Comparison of ENCODE assay signal across 14 cellular contexts in genomic region chr2:237057893-237058300, GRCh38. TPM values are rescaled to one million over a fixed set of nuclear protein-coding genes. Genes with fewer than 3 reads are reported as not detected.
DNase-seq lines count a peak whose midpoint lies in the region; ATAC-seq and TF ChIP-seq lines count a peak whose summit lies in the region.
"Had no signal": no experiment of that assay in that cellular context is flagged by ENCODE, and none has a peak within 500 bp of the region (broad histone marks: within the 10 kb centered on the region; RNA-seq: fewer than 3 reads in every experiment).

No MANE protein-coding gene starts in this region.

- intact Hi-C loops in prostate gland (cut with DNase I) = no loop called here

- H3K9me3 ChIP-seq in MM.1S (replicated peaks; ENCODE audit: insufficient read depth, low read length) (no peaks in the 10 kb centered on the region), prostate gland (no peaks in the 10 kb centered on the region)
- H3K9me3 ChIP-seq: BLaER1 had no signal

- peak overlapping the region; percentile 52; the same call in 1 of the 2 replicates for H3K4me3 ChIP-seq in MM.1S (ENCODE audit: low read length)
- no peak overlapping the region for H3K4me3 ChIP-seq in prostate gland
- H3K4me3 ChIP-seq: BLaER1, lung had no signal

- no peaks in the 10 kb centered on the region for H3K27me3 ChIP-seq in MM.1S (replicated peaks; ENCODE audit: insufficient read depth, low read length)
- H3K27me3 ChIP-seq in prostate gland (replicated peaks; ENCODE audit: insufficient read depth) = no peaks in the 10 kb centered on the region
- H3K27me3 ChIP-seq: BLaER1 had no signal

- 89% methylated on average over 5 of the region's 5 CpGs for WGBS in prostate gland

- H3K4me2 ChIP-seq in MM.1S (ENCODE audit: low read depth, low read length) = peak overlapping the region; percentile 93
- H3K4me2 ChIP-seq: BLaER1 had no signal

- peak; percentile 50 for TF ChIP-seq POLR2A in GM15510 (IDR thresholded peaks at IDR 0.05; ENCODE audit: borderline replicate concordance, extremely low read depth, insufficient read length)
- no peak for TF ChIP-seq POLR2A in prostate gland (IDR thresholded peaks at IDR 0.05)

- TF ChIP-seq CTCF in MM.1S (IDR thresholded peaks at IDR 0.05; ENCODE audit: low read length) = no peak
- TF ChIP-seq CTCF in prostate gland (IDR thresholded peaks at IDR 0.05) = no peak

- 0 out of 2 replicates have a peak overlapping the region, but pooled peaks have one; percentile 27 for H2AFZ ChIP-seq in MM.1S (ENCODE audit: low read length)

- ATAC-seq in GM19467 (IDR thresholded peaks at IDR 0.05; ENCODE audit: unreplicated experiment) = peak; percentile 72
- ATAC-seq in HG02970 (IDR thresholded peaks at IDR 0.05; ENCODE audit: low FRiP score, unreplicated experiment) = peak; percentile 61
- ATAC-seq: right cardiac atrium had no signal

- H4K20me1 ChIP-seq in MM.1S (ENCODE audit: insufficient read depth, low read length) = no peaks in the 10 kb centered on the region
- H4K20me1 ChIP-seq: BLaER1 had no signal

- H3K79me2 ChIP-seq in MM.1S (ENCODE audit: low read length) = no peaks in the 10 kb centered on the region

- DNase-seq in MM.1S = peak; percentile 44
- no peak for DNase-seq in prostate gland (ENCODE audit: low spot score)
- no peak for DNase-seq in CD1c-positive myeloid dendritic cell (ENCODE audit: extremely low spot score)
- DNase-seq in RKO (ENCODE audit: low spot score) = no peak
- no peak for DNase-seq in NCI-H1436 treated with DMSO at 0.1 percent for 48 hours (lab: John Stamatoyannopoulos, UW)
- DNase-seq: cerebellar nuclear complex, foreskin melanocyte, NCI-H774, right cardiac atrium had no signal

- H3K9ac ChIP-seq in MM.1S (ENCODE audit: low read length) = peak overlapping the region; percentile 79; the same call in 1 of the 2 replicates
- H3K9ac ChIP-seq: BLaER1 had no signal

- H3K27ac ChIP-seq in MM.1S (ENCODE audit: low read length) (peak overlapping the region; percentile 98), prostate gland (no peak overlapping the region)
- H3K27ac ChIP-seq: BLaER1 had no signal

- H3F3A ChIP-seq in MM.1S (ENCODE audit: insufficient read depth, low read length) = peaks cover 26% of the 10 kb centered on the region

- H3K9me2 ChIP-seq in MM.1S (replicated peaks; ENCODE audit: insufficient read depth, low read length) = no peaks in the 10 kb centered on the region

- H3K36me3 ChIP-seq in MM.1S (replicated peaks; ENCODE audit: insufficient read depth, low read length) = no peaks in the 10 kb centered on the region
- H3K36me3 ChIP-seq in prostate gland = no peaks in the 10 kb centered on the region
- H3K36me3 ChIP-seq: BLaER1 had no signal

- peaks cover 33% of the 10 kb centered on the region for H3K4me1 ChIP-seq in MM.1S (ENCODE audit: low read length)
- H3K4me1 ChIP-seq in prostate gland (replicated peaks) = no peaks in the 10 kb centered on the region

RNA-seq across cellular contexts. Expression of gene COPS8, which starts 27.8 kb away (rescaled TPM):
- 10 to 100 TPM; 73.1 to 90.0 TPM for total RNA-seq in prostate gland
